ENCODE assay signal across 8 cellular contexts in genomic region chr12:123389560-123390351, GRCh38. TPM values are rescaled to one million over a fixed set of nuclear protein-coding genes. Genes with fewer than 3 reads are reported as not detected.
DNase-seq lines count a peak whose midpoint lies in the region; ATAC-seq and TF ChIP-seq lines count a peak whose summit lies in the region.

No MANE protein-coding gene starts in this region.

- H3K27ac ChIP-seq in heart left ventricle, result peak overlapping the region; percentile 73 to 94 (median 88)
- peak overlapping the region; percentile 88 to 94 for H3K27ac ChIP-seq in prostate gland

- H3K36me3 ChIP-seq in BE2C (peaks cover 43% of the 10 kb centered on the region), heart left ventricle (peaks cover 0 to 44% (median 41%) of the 10 kb centered on the region in 9 donors), prostate gland (no peaks in the 10 kb centered on the region)

- H3K27me3 ChIP-seq in BE2C (no peaks in the 10 kb centered on the region), heart left ventricle (no peaks in the 10 kb centered on the region), prostate gland (replicated peaks; ENCODE audit: insufficient read depth) (no peaks in the 10 kb centered on the region)

- TF ChIP-seq POLR2A in GM19099 (IDR thresholded peaks at IDR 0.05; ENCODE audit: extremely low read depth, insufficient read length, low read depth) (peak; percentile 16), heart left ventricle (IDR thresholded peaks at IDR 0.05) (peak in 1 of 2 donors; percentile 23), prostate gland (IDR thresholded peaks at IDR 0.05) (peak; percentile 34)

- H3K4me1 ChIP-seq in BE2C (peaks cover 4% of the 10 kb centered on the region), heart left ventricle (peaks cover 0 to 51% (median 38%) of the 10 kb centered on the region in 12 donors), prostate gland (replicated peaks) (peaks cover 28% of the 10 kb centered on the region)

- WGBS in heart left ventricle, 4 donors, result 2 to 10% (median 3%) methylated on average over 27 to 66 of the region's 66 CpGs
- WGBS in prostate gland, result 10% methylated on average over 17 of the region's 66 CpGs

- no peak for TF ChIP-seq CTCF in BE2C (IDR thresholded peaks at IDR 0.05; ENCODE audit: low read depth, low read length)
- peak in 4 of 12 donors; percentile 8 to 28 (median 18) for TF ChIP-seq CTCF in heart left ventricle (IDR thresholded peaks at IDR 0.05)
- TF ChIP-seq CTCF in prostate gland (IDR thresholded peaks at IDR 0.05), result peak in 2 of 4 experiments; percentile 9 to 20

- intact Hi-C loops in heart left ventricle (cut with DNase I), result loop anchor here in 6 of 10 donors (2.0 to 10.0 kb wide), 10 partner anchors 25 to 193 kb away; partner anchors contain the start of genes RILPL1 (in 2 of the 6), SNRNP35 (in 2 of the 6), TMED2 (in 2 of the 6) and RILPL2 (in 1 of the 6)
- intact Hi-C loops in prostate gland (cut with DNase I), result loop anchor here (5.0 to 10.0 kb wide), 2 partner anchors 65 to 143 kb away; partner anchors contain the start of genes RILPL1 and SNRNP35

- DNase-seq in BE2C (peak; percentile 44), LoVo (ENCODE audit: low spot score) (peak; percentile 20), heart left ventricle (peak; percentile 54 to 84 (median 75)), prostate gland (ENCODE audit: low spot score) (peak; percentile 64), pons (ENCODE audit: low spot score) (no peak)
- peak; percentile 38 for DNase-seq in activated naive CD4-positive, alpha-beta T cell treated with Interleukin-2 at 50 U/mL for 16 hours

- H3K9me3 ChIP-seq in BE2C, result no peaks in the 10 kb centered on the region
- H3K9me3 ChIP-seq in heart left ventricle, result no peaks in the 10 kb centered on the region
- H3K9me3 ChIP-seq in prostate gland, result no peaks in the 10 kb centered on the region

- H3K4me3 ChIP-seq in BE2C (ENCODE audit: low read depth, low read length) (peak overlapping the region; percentile 77), heart left ventricle (peak overlapping the region; percentile 52 to 88 (median 66)), prostate gland (peak overlapping the region; percentile 58 to 70)

- ATAC-seq in heart left ventricle (peak; percentile 64 to 79 (median 74)), HG03565 (IDR thresholded peaks at IDR 0.05; ENCODE audit: unreplicated experiment) (no peak)

RNA-seq across cellular contexts. Expression of gene KMT5A, which starts 5.8 kb away (rescaled TPM):
- polyA plus RNA-seq in BE2C (2012; ENCODE audit: insufficient read depth, insufficient read length, low read depth), result 57.7 TPM
- total RNA-seq in heart left ventricle, result 10 to 100 TPM; 26.8 to 37.7 (median 28.7) TPM
- 10 to 100 TPM; 14.3 to 30.6 TPM for polyA plus RNA-seq in heart left ventricle
- 10 to 100 TPM; 47.3 to 61.9 TPM for total RNA-seq in prostate gland

RNA-seq across cellular contexts. Expression of gene SBNO1, which starts 25.1 kb away (rescaled TPM):
- 18.9 TPM for polyA plus RNA-seq in BE2C (2012; ENCODE audit: insufficient read depth, insufficient read length, low read depth)
- total RNA-seq in heart left ventricle (10 to 100 TPM; 17.2 to 33.8 (median 27.9) TPM), prostate gland (10 to 100 TPM; 22.6 to 53.3 TPM)
- polyA plus RNA-seq in heart left ventricle, result 10 to 100 TPM in 1 of 2 donors, 1 to 10 TPM in 1; 6.3 to 12.3 TPM

RNA-seq across cellular contexts. Expression of gene RILPL2, which starts 46.7 kb away (rescaled TPM):
- polyA plus RNA-seq in BE2C (2012; ENCODE audit: insufficient read depth, insufficient read length, low read depth), result 1.9 TPM
- total RNA-seq in heart left ventricle (1 to 10 TPM; 1.6 to 3.4 (median 2.1) TPM), prostate gland (1 to 10 TPM; 8.3 to 8.6 TPM)
- 1 to 10 TPM; 2.2 to 3.2 TPM for polyA plus RNA-seq in heart left ventricle
